ENCODE assay signal across 21 cellular contexts in genomic region chr9:98232926-98233325, GRCh38. TPM values are rescaled to one million over a fixed set of nuclear protein-coding genes. Genes with fewer than 3 reads are reported as not detected.
DNase-seq lines count a peak whose midpoint lies in the region; ATAC-seq and TF ChIP-seq lines count a peak whose summit lies in the region.
"Had no signal": no experiment of that assay in that cellular context is flagged by ENCODE, and none has a peak within 500 bp of the region (broad histone marks: within the 10 kb centered on the region; RNA-seq: fewer than 3 reads in every experiment).

No MANE protein-coding gene starts in this region.

- H3K36me3 Mint-ChIP-seq in MCF 10A (ENCODE audit: insufficient read depth, unreplicated experiment) = peaks cover 82% of the 10 kb centered on the region
- H3K36me3 Mint-ChIP-seq in activated T-cell treated with anti-CD3 and anti-CD28 coated beads, Interleukin-2, amount 50 U/mL, for 4 hours (ENCODE audit: insufficient read depth) = peaks cover 15% of the 10 kb centered on the region

- intact Hi-C loops in MCF 10A (cut with micrococcal nuclease) = loop anchor here (1.0 kb wide), 1 partner anchor 18 kb away; no protein-coding TSS in a partner anchor
- intact Hi-C loops in breast epithelium (cut with DNase I; ENCODE audit: low total_unique reads) = no loop called here
- intact Hi-C loops in dorsolateral prefrontal cortex (cut with DNase I) = no loop called here
- intact Hi-C loops in aorta (cut with DNase I) = no loop called here

- no peak overlapping the region for H3K4me2 ChIP-seq in osteoblast (ENCODE audit: insufficient read depth, low read length)

- no peaks in the 10 kb centered on the region for H3K27me3 Mint-ChIP-seq in MCF 10A (ENCODE audit: insufficient read depth, unreplicated experiment)
- no peaks in the 10 kb centered on the region for H3K27me3 Mint-ChIP-seq in activated T-cell treated with anti-CD3 and anti-CD28 coated beads, Interleukin-2, amount 50 U/mL, for 4 hours (ENCODE audit: low read depth)
- H3K27me3 Mint-ChIP-seq: CD8-positive, alpha-beta memory T cell had no signal

- H3K9me3 ChIP-seq in breast epithelium (no peaks in the 10 kb centered on the region), osteoblast (ENCODE audit: low read depth, low read length) (no peaks in the 10 kb centered on the region), aorta (ENCODE audit: control insufficient read depth, low read length) (no peaks in the 10 kb centered on the region)

- no peak for TF ChIP-seq CTCF in MCF 10A (IDR thresholded peaks at IDR 0.05; ENCODE audit: unreplicated experiment)
- no peak for TF ChIP-seq CTCF in breast epithelium (IDR thresholded peaks at IDR 0.05)
- TF ChIP-seq CTCF in dorsolateral prefrontal cortex (IDR thresholded peaks at IDR 0.05 in 54 of 56, conservative IDR thresholded peaks at IDR 0.05 in 2 of 56; ENCODE audit: low read depth in 1 of 56, partially characterized antibody in 56 of 56) = no peak
- no peak for TF ChIP-seq CTCF in osteoblast (IDR thresholded peaks at IDR 0.05; ENCODE audit: extremely low read depth, low read depth, low read length)

- no peak overlapping the region for H3K4me3 ChIP-seq in breast epithelium
- H3K4me3 ChIP-seq in dorsolateral prefrontal cortex = no peak overlapping the region
- H3K4me3 ChIP-seq in osteoblast (ENCODE audit: insufficient read depth, low read length) = no peak overlapping the region
- no peak overlapping the region for H3K4me3 ChIP-seq in aorta (ENCODE audit: low read length in 2 of 2)

- no peak overlapping the region for H2AFZ ChIP-seq in osteoblast (ENCODE audit: low read length)

- H3K36me3 ChIP-seq in breast epithelium = no peaks in the 10 kb centered on the region
- peaks cover 72% of the 10 kb centered on the region for H3K36me3 ChIP-seq in osteoblast (ENCODE audit: insufficient read depth, low read length)
- H3K36me3 ChIP-seq in aorta (ENCODE audit: control insufficient read depth in 1 of 2, insufficient read depth in 2 of 2, low read length in 1 of 2) = peaks cover 0 to 2% of the 10 kb centered on the region in 2 donors

- no TSS peak for BruUV-seq in MCF 10A (replicated peaks; lab: Mats Ljungman, UMichigan)

- H3K79me2 ChIP-seq in osteoblast (ENCODE audit: insufficient read depth, low read length) = peaks cover 40% of the 10 kb centered on the region

- CTCF ChIA-PET in MCF 10A (lab: Yijun Ruan, JAX) = interaction anchor here (0.6 to 1.8 kb wide), 11 partner anchors 8 to 310 kb away, joined by 3 to 12 read pairs (median 4); partner anchors contain the start of genes TBC1D2 and TRIM14

- DNase-seq in MCF 10A (ENCODE audit: unreplicated experiment) = no peak
- no peak for DNase-seq in breast epithelium (ENCODE audit: low spot score in 2 of 2)
- no peak for DNase-seq in dorsolateral prefrontal cortex
- no peak for DNase-seq in osteoblast (ENCODE audit: insufficient read length, low spot score, missing footprints)
- DNase-seq in aorta = peak; percentile 3 to 24
- DNase-seq in SW480 (ENCODE audit: low spot score) = no peak
- no peak for DNase-seq in activated T-cell treated with anti-CD3 and anti-CD28 coated beads, Interleukin-2, amount 50 U/mL, for 4 hours
- no peak for DNase-seq in NCI-H446 (lab: John Stamatoyannopoulos, UW)
- DNase-seq: Calu3; CD8-positive, alpha-beta memory T cell; DMS53; EL; GF-D8; Karpas-422; NCI-H1694 treated with DMSO at 0.1 percent for 48 hours; NCI-H2081 treated with DMSO at 0.1 percent for 48 hours; NCI-H446 treated with DMSO at 0.1 percent for 48 hours; NCI-H526 treated with DMSO at 0.1 percent for 48 hours; OCI-M1; Right ventricle myocardium superior had no signal

- no peak overlapping the region for H3K4me3 Mint-ChIP-seq in MCF 10A (ENCODE audit: unreplicated experiment)
- no peak overlapping the region for H3K4me3 Mint-ChIP-seq in activated T-cell treated with anti-CD3 and anti-CD28 coated beads, Interleukin-2, amount 50 U/mL, for 4 hours
- H3K4me3 Mint-ChIP-seq: CD8-positive, alpha-beta memory T cell had no signal

- no peak for TF ChIP-seq POLR2A in breast epithelium (IDR thresholded peaks at IDR 0.05)

- 95 to 97% methylated on average over 5 of the region's 5 CpGs for WGBS in aorta, 2 donors

- POLR2A ChIA-PET in MCF 10A (lab: Yijun Ruan, JAX) = interaction anchor here (1.2 to 2.3 kb wide), 5 partner anchors 10 to 23 kb away, joined by 6 to 13 read pairs (median 10); partner anchors contain the start of gene TBC1D2

- H4K20me1 ChIP-seq in osteoblast (ENCODE audit: insufficient read depth, low read length) = no peaks in the 10 kb centered on the region

- H3K27me3 ChIP-seq in breast epithelium (no peaks in the 10 kb centered on the region), dorsolateral prefrontal cortex (no peaks in the 10 kb centered on the region), osteoblast (ENCODE audit: insufficient read depth, low read length) (no peaks in the 10 kb centered on the region), aorta (ENCODE audit: control insufficient read depth in 1 of 2, insufficient read depth in 2 of 2, low read length in 1 of 2) (no peaks in the 10 kb centered on the region)

- no peak for ATAC-seq in aorta (ENCODE audit: low FRiP score)
- no peak for ATAC-seq in activated T-cell treated with anti-CD3 and anti-CD28 coated beads, Interleukin-2, amount 50 U/mL, for 4 hours

- peaks cover 16% of the 10 kb centered on the region for H3K4me1 Mint-ChIP-seq in MCF 10A (ENCODE audit: insufficient read depth, unreplicated experiment)
- H3K4me1 Mint-ChIP-seq in activated T-cell treated with anti-CD3 and anti-CD28 coated beads, Interleukin-2, amount 50 U/mL, for 4 hours (ENCODE audit: low read depth) = no peaks in the 10 kb centered on the region
- H3K4me1 Mint-ChIP-seq: CD8-positive, alpha-beta memory T cell had no signal

- H3K4me1 ChIP-seq in breast epithelium = no peaks in the 10 kb centered on the region
- H3K4me1 ChIP-seq in osteoblast (ENCODE audit: insufficient read depth, low read length) = peaks cover 18% of the 10 kb centered on the region
- no peaks in the 10 kb centered on the region for H3K4me1 ChIP-seq in aorta (ENCODE audit: control insufficient read depth in 1 of 2, insufficient read depth in 2 of 2, low read length in 2 of 2)

- H3K27ac ChIP-seq in breast epithelium (no peak overlapping the region), dorsolateral prefrontal cortex (peak overlapping the region in 35 of 59 donors; percentile 34 to 88 (median 73)), osteoblast (ENCODE audit: low read depth, low read length) (peak overlapping the region; percentile 35), aorta (ENCODE audit: low read depth in 1 of 2, low read length in 2 of 2) (no peak overlapping the region)
- H3K27ac ChIP-seq: 22Rv1 had no signal

- no peaks in the 10 kb centered on the region for H3K9me3 Mint-ChIP-seq in MCF 10A (ENCODE audit: unreplicated experiment)
- no peaks in the 10 kb centered on the region for H3K9me3 Mint-ChIP-seq in activated T-cell treated with anti-CD3 and anti-CD28 coated beads, Interleukin-2, amount 50 U/mL, for 4 hours
- H3K9me3 Mint-ChIP-seq: CD8-positive, alpha-beta memory T cell had no signal

- peak overlapping the region; percentile 89 for H3K27ac Mint-ChIP-seq in MCF 10A (ENCODE audit: low read depth, unreplicated experiment)

RNA-seq across cellular contexts. Expression of gene TBC1D2, which starts 22.5 kb away (rescaled TPM):
- 58.4 and 62.7 TPM in 2 replicates for total RNA-seq in MCF 10A (2022)
- 10 to 100 TPM; 10.8 to 17.1 (median 13.6) TPM for total RNA-seq in breast epithelium
- total RNA-seq in dorsolateral prefrontal cortex = 10 to 100 TPM in 95 of 120 experiments, 1 to 10 TPM in 25; 5.7 to 45.5 (median 12.8) TPM
- total RNA-seq in osteoblast = 114 and 128 TPM in 2 replicates
- total RNA-seq in aorta = 10 to 100 TPM in 1 of 2 donors, 1 to 10 TPM in 1; 9.7 to 12.4 TPM
- 1 to 10 TPM; 6.0 to 7.0 TPM for polyA plus RNA-seq in aorta
- total RNA-seq in activated T-cell treated with anti-CD3 and anti-CD28 coated beads, Interleukin-2, amount 50 U/mL, for 4 hours = 1 to 10 TPM; 1.7 to 2.8 (median 1.9) TPM

RNA-seq across cellular contexts. Expression of gene CORO2A, which starts 40.5 kb away (rescaled TPM):
- total RNA-seq in MCF 10A (2022) (3.4 and 3.9 TPM in 2 replicates), breast epithelium (1 to 10 TPM; 1.4 to 7.2 (median 7.2) TPM), dorsolateral prefrontal cortex (1 to 10 TPM; 1.7 to 9.8 (median 5.9) TPM), osteoblast (0.29 and 0.72 TPM in 2 replicates), aorta (1 to 10 TPM; 1.6 to 3.7 TPM)
- 1 to 10 TPM in 1 of 2 donors, under 1 TPM in 1; 0.31 to 8.3 TPM for polyA plus RNA-seq in aorta
- 1 to 10 TPM; 1.6 to 2.1 (median 1.7) TPM for total RNA-seq in activated T-cell treated with anti-CD3 and anti-CD28 coated beads, Interleukin-2, amount 50 U/mL, for 4 hours

Comparison
In these comparisons a context has a peak if more than half of its experiments do, and no peak if none do; other contexts are left out.
1. DNase-seq: peak in aorta (2 of 2); none in MCF 10A (single experiment), breast epithelium (0 of 2), dorsolateral prefrontal cortex (0 of 10), osteoblast (single experiment), SW480 (single experiment), activated T-cell treated with anti-CD3 and anti-CD28 coated beads, Interleukin-2, amount 50 U/mL, for 4 hours (single experiment) and NCI-H446 (0 of 2).
2. H3K27ac ChIP-seq: peak in dorsolateral prefrontal cortex (35 of 59) and osteoblast (single experiment); none in breast epithelium (0 of 2) and aorta (0 of 2).